ENCODE assay signal across 30 cellular contexts in genomic region chr13:73450583-73450982, GRCh38.
DNase-seq lines count a peak whose midpoint lies in the region; ATAC-seq and TF ChIP-seq lines count a peak whose summit lies in the region.
"Had no signal": no experiment of that assay in that cellular context is flagged by ENCODE, and none has a peak within 500 bp of the region (broad histone marks: within the 10 kb centered on the region; RNA-seq: fewer than 3 reads in every experiment).

No MANE protein-coding gene starts in this region.

- H4K20me1 ChIP-seq in neural progenitor cell (ENCODE audit: low read depth) = no peaks in the 10 kb centered on the region

- H3K14ac ChIP-seq in trophoblast cell (ENCODE audit: low read length) = no peak overlapping the region

- no peak overlapping the region for H3K18ac ChIP-seq in trophoblast cell (ENCODE audit: low read length)

- H3F3A ChIP-seq in neural progenitor cell (ENCODE audit: low read depth) = no peaks in the 10 kb centered on the region

- intact Hi-C loops in heart left ventricle (cut with DNase I) = no loop called here

- H3K27me3 ChIP-seq in trophoblast cell (ENCODE audit: insufficient read depth, low read length) = no peaks in the 10 kb centered on the region
- no peaks in the 10 kb centered on the region for H3K27me3 ChIP-seq in neural progenitor cell
- H3K27me3 ChIP-seq in heart left ventricle = no peaks in the 10 kb centered on the region
- H3K27me3 ChIP-seq: esophagus muscularis mucosa, gastroesophageal sphincter, MG63 had no signal

- H3K4me2 ChIP-seq in trophoblast cell (ENCODE audit: low read length) (no peak overlapping the region), neural progenitor cell (no peak overlapping the region)
- H3K4me2 ChIP-seq: GM23338 had no signal

- H3K4ac ChIP-seq in trophoblast cell (ENCODE audit: low read depth, low read length) = no peak overlapping the region

- H3K23ac ChIP-seq in trophoblast cell (ENCODE audit: low read length) = no peak overlapping the region

- no peak overlapping the region for H3K4me3 Mint-ChIP-seq in neural progenitor cell
- H3K4me3 Mint-ChIP-seq: activated B cell treated with CpG ODN at 0.5 μM for 24 hours; activated T-cell treated with anti-CD3 and anti-CD28 coated beads, Interleukin-2, amount 50 U/mL, for 4 hours; CD4-positive, alpha-beta memory T cell; GM23338; naive thymus-derived CD4-positive, alpha-beta T cell; T-cell had no signal

- no peaks in the 10 kb centered on the region for H3K4me1 Mint-ChIP-seq in neural progenitor cell
- H3K4me1 Mint-ChIP-seq: activated B cell treated with CpG ODN at 0.5 μM for 24 hours; CD4-positive, alpha-beta memory T cell; GM23338; T-cell had no signal

- no peak for TF ChIP-seq POLR2A in heart left ventricle (IDR thresholded peaks at IDR 0.05)

- H3K9ac ChIP-seq in trophoblast cell (ENCODE audit: low read length) (no peak overlapping the region), neural progenitor cell (no peak overlapping the region)

- H3K27ac Mint-ChIP-seq in neural progenitor cell = no peak overlapping the region
- H3K27ac Mint-ChIP-seq: activated B cell treated with CpG ODN at 0.5 μM for 24 hours; CD4-positive, alpha-beta memory T cell; GM23338; naive thymus-derived CD4-positive, alpha-beta T cell; T-cell had no signal

- H3K79me2 ChIP-seq in trophoblast cell (ENCODE audit: control insufficient read depth, insufficient read depth, low read length, poor library complexity) = no peaks in the 10 kb centered on the region
- no peaks in the 10 kb centered on the region for H3K79me2 ChIP-seq in neural progenitor cell (ENCODE audit: low read depth)

- H3K27me3 Mint-ChIP-seq in neural progenitor cell (ENCODE audit: insufficient read depth, low read depth) = peaks cover 3% of the 10 kb centered on the region
- H3K27me3 Mint-ChIP-seq: activated B cell treated with CpG ODN at 0.5 μM for 24 hours; CD4-positive, alpha-beta memory T cell; naive thymus-derived CD4-positive, alpha-beta T cell; T-cell had no signal

- TF ChIP-seq CTCF in neural progenitor cell (IDR thresholded peaks at IDR 0.05) (no peak), heart left ventricle (IDR thresholded peaks at IDR 0.05) (no peak)

- H4K12ac ChIP-seq in trophoblast cell (ENCODE audit: low read depth, low read length) = no peak overlapping the region

- no peak overlapping the region for H4K91ac ChIP-seq in trophoblast cell (ENCODE audit: low read depth, low read length)

- no peak overlapping the region for H2BK120ac ChIP-seq in trophoblast cell (ENCODE audit: insufficient read depth, low read length, poor library complexity)

- H2BK12ac ChIP-seq in trophoblast cell (ENCODE audit: low read length) = no peak overlapping the region

- ATAC-seq in heart left ventricle = no peak
- no peak for ATAC-seq in HG02870 (IDR thresholded peaks at IDR 0.05; ENCODE audit: unreplicated experiment)
- ATAC-seq in HG03457 (IDR thresholded peaks at IDR 0.05; ENCODE audit: unreplicated experiment) = no peak
- ATAC-seq: activated T-cell treated with anti-CD3 and anti-CD28 coated beads, Interleukin-2, amount 50 U/mL, for 4 hours; gastroesophageal sphincter; GM23338; naive thymus-derived CD4-positive, alpha-beta T cell; T-cell had no signal

- H3K36me3 ChIP-seq in trophoblast cell (ENCODE audit: control insufficient read depth in 1 of 2, insufficient read depth in 2 of 2, low read length in 2 of 2) (no peaks in the 10 kb centered on the region), neural progenitor cell (no peaks in the 10 kb centered on the region), heart left ventricle (no peaks in the 10 kb centered on the region)
- H3K36me3 ChIP-seq: esophagus muscularis mucosa, gastroesophageal sphincter, MG63 had no signal

- no peaks in the 10 kb centered on the region for H3K9me3 Mint-ChIP-seq in neural progenitor cell
- H3K9me3 Mint-ChIP-seq: activated T-cell treated with anti-CD3 and anti-CD28 coated beads, Interleukin-2, amount 50 U/mL, for 4 hours had no signal

- H3K36me3 Mint-ChIP-seq in neural progenitor cell = no peaks in the 10 kb centered on the region
- H3K36me3 Mint-ChIP-seq: CD4-positive, alpha-beta memory T cell; T-cell had no signal

- H3K9me3 ChIP-seq in trophoblast cell (ENCODE audit: insufficient read depth, low read depth, low read length) = no peaks in the 10 kb centered on the region
- no peaks in the 10 kb centered on the region for H3K9me3 ChIP-seq in neural progenitor cell (ENCODE audit: low read depth)
- no peaks in the 10 kb centered on the region for H3K9me3 ChIP-seq in heart left ventricle
- H3K9me3 ChIP-seq: esophagus muscularis mucosa, gastroesophageal sphincter, MG63 had no signal

- no peak overlapping the region for H2AK5ac ChIP-seq in trophoblast cell (ENCODE audit: low read length)

- H3K4me3 ChIP-seq in trophoblast cell (ENCODE audit: low read depth, low read length) (no peak overlapping the region), neural progenitor cell (no peak overlapping the region), heart left ventricle (no peak overlapping the region)
- H3K4me3 ChIP-seq: coronary artery, esophagus muscularis mucosa, gastroesophageal sphincter, GM23338, MG63, skin epidermis had no signal

- no peaks in the 10 kb centered on the region for H3K79me1 ChIP-seq in trophoblast cell (ENCODE audit: low read length)

- peak; percentile 3 for DNase-seq in DMS53 (lab: John Stamatoyannopoulos, UW)
- no peak for DNase-seq in DMS53 treated with DMSO at 0.1 percent for 48 hours (lab: John Stamatoyannopoulos, UW; ENCODE audit: unreplicated experiment)
- DNase-seq in epithelial cell of prostate (ENCODE audit: low read depth, low spot score) = no peak
- DNase-seq in trophoblast cell = peak; percentile 38 to 66
- DNase-seq in neural progenitor cell (ENCODE audit: low spot score) = no peak
- DNase-seq in heart left ventricle = no peak
- DNase-seq: 8988T; activated B cell treated with CpG ODN at 0.5 μM for 24 hours; activated CD4-positive, alpha-beta T cell treated with anti-CD3 and anti-CD28 coated beads, Interleukin-2, amount 50 U/mL, for 1 hour; activated T-cell treated with anti-CD3 and anti-CD28 coated beads, Interleukin-2, amount 50 U/mL, for 4 hours; AML-193; CD4-positive, alpha-beta memory T cell; effector memory CD4-positive, alpha-beta T cell; hypothalamus; MG63; midbrain; naive thymus-derived CD4-positive, alpha-beta T cell; NCI-H1105 treated with DMSO at 0.1 percent for 48 hours; NCI-H2029 treated with DMSO at 0.1 percent for 48 hours; NCI-H2227 treated with DMSO at 0.1 percent for 48 hours; occipital lobe; stimulated activated CD8-positive, alpha-beta memory T cell treated with anti-CD3 and anti-CD28 coated beads, Interleukin-4, amount 100 ng/mL, for 48 hours; T-cell had no signal

- H4K8ac ChIP-seq in trophoblast cell (ENCODE audit: low read depth, low read length) = no peak overlapping the region

- H2BK5ac ChIP-seq in trophoblast cell (ENCODE audit: low read depth, low read length, poor library complexity) = no peak overlapping the region

- H3K4me1 ChIP-seq in trophoblast cell (ENCODE audit: control insufficient read depth in 1 of 2, insufficient read depth in 2 of 2, low read length in 2 of 2) (peaks cover 0 to 3% of the 10 kb centered on the region in 2 experiments), neural progenitor cell (no peaks in the 10 kb centered on the region), heart left ventricle (peaks cover 0 to 9% (median 0%) of the 10 kb centered on the region in 12 donors)
- H3K4me1 ChIP-seq: esophagus muscularis mucosa, gastroesophageal sphincter had no signal

- H2AFZ ChIP-seq in trophoblast cell (ENCODE audit: insufficient read depth, low read length, poor library complexity) (no peak overlapping the region), neural progenitor cell (replicated peaks) (no peak overlapping the region)
- H2AFZ ChIP-seq: GM23338 had no signal

- WGBS in trophoblast cell (ENCODE audit: extremely low coverage, insufficient coverage, insufficient read length) = no CpG with 5 or more reads among the region's 2 CpGs
- 67 to 81% (median 71%) methylated on average over 2 of the region's 2 CpGs for WGBS in heart left ventricle, 4 donors

- H3K27ac ChIP-seq in epithelial cell of prostate (peak overlapping the region; percentile 75), trophoblast cell (ENCODE audit: low read depth, low read length) (no peak overlapping the region), neural progenitor cell (no peak overlapping the region), heart left ventricle (no peak overlapping the region)
- H3K27ac ChIP-seq: coronary artery, esophagus muscularis mucosa, gastroesophageal sphincter had no signal

Comparison
In these comparisons a context has a peak if more than half of its experiments do, and no peak if none do; other contexts are left out.
1. DNase-seq: peak in DMS53 (single experiment) and trophoblast cell (2 of 2); none in DMS53 treated with DMSO at 0.1 percent for 48 hours (single experiment), epithelial cell of prostate (single experiment), neural progenitor cell (single experiment) and heart left ventricle (0 of 5).